17 cellular contexts compared by ENCODE assay signal in genomic region chr9:91858670-91859030, GRCh38.
DNase-seq lines count a peak whose midpoint lies in the region; ATAC-seq and TF ChIP-seq lines count a peak whose summit lies in the region.
"Had no signal": no experiment of that assay in that cellular context is flagged by ENCODE, and none has a peak within 500 bp of the region (broad histone marks: within the 10 kb centered on the region; RNA-seq: fewer than 3 reads in every experiment).

No MANE protein-coding gene starts in this region.

- peak; percentile 6; the same call in 1 of the 2 replicates for ATAC-seq in WTC11
- no peak for ATAC-seq in natural killer cell

- no peak overlapping the region for H2AFZ ChIP-seq in hepatocyte

- H3K27ac Mint-ChIP-seq in WTC11 (peak overlapping the region; percentile 81; the same call in 1 of the 2 replicates), osteocyte (ENCODE audit: unreplicated experiment) (peak overlapping the region; percentile 96), natural killer cell (no peak overlapping the region)
- H3K27ac Mint-ChIP-seq: CD8-positive, alpha-beta memory T cell had no signal

- CTCF ChIA-PET in WTC11 (lab: Charles Lee) = interaction anchor here (1.2 to 2.2 kb wide), 2 partner anchors 91 to 100 kb away, joined by 4 to 12 read pairs; partner anchors contain the start of gene ROR2

- peak overlapping the region; percentile 66 for H3K4me2 ChIP-seq in hepatocyte

- H3K27ac ChIP-seq in hepatocyte = peak overlapping the region; percentile 89
- H3K27ac ChIP-seq in stomach smooth muscle (ENCODE audit: low read length) = peak overlapping the region; percentile 76

- WGBS in hepatocyte (ENCODE audit: low lambda C conversion rate, missing lambda C conversion rate) = 74% methylated on average over 5 of the region's 5 CpGs

- H3K27me3 ChIP-seq in hepatocyte (no peaks in the 10 kb centered on the region), stomach smooth muscle (ENCODE audit: control insufficient read depth in 1 of 2, insufficient read depth in 2 of 2, low read length in 2 of 2) (no peaks in the 10 kb centered on the region), H7 (ENCODE audit: control insufficient read depth, insufficient read depth, low read length) (no peaks in the 10 kb centered on the region)

- H4K20me1 ChIP-seq in hepatocyte (ENCODE audit: insufficient read depth, poor library complexity, severe bottlenecking) = no peaks in the 10 kb centered on the region

- H3K4me3 Mint-ChIP-seq in WTC11 = no peak overlapping the region
- H3K4me3 Mint-ChIP-seq in osteocyte (ENCODE audit: unreplicated experiment) = no peak overlapping the region
- H3K4me3 Mint-ChIP-seq in natural killer cell = no peak overlapping the region

- DNase-seq in WTC11 (ENCODE audit: low spot score) (no peak), hepatocyte (ENCODE audit: low spot score) (no peak), osteocyte (ENCODE audit: extremely low spot score, unreplicated experiment) (no peak), natural killer cell (no peak), H7 (no peak), putamen (ENCODE audit: low spot score) (no peak)
- DNase-seq: CD8-positive, alpha-beta memory T cell; DND-41; MV-4-11; NCI-H1417 treated with DMSO at 0.1 percent for 48 hours; NCI-H1930; NCI-H446; NCI-H748 treated with DMSO at 0.1 percent for 48 hours; OCI-M1; SHP77 treated with DMSO at 0.1 percent for 48 hours had no signal

- no peaks in the 10 kb centered on the region for H3K9me3 ChIP-seq in hepatocyte (ENCODE audit: low read depth)
- no peaks in the 10 kb centered on the region for H3K9me3 ChIP-seq in stomach smooth muscle (ENCODE audit: control insufficient read depth in 2 of 2, low read length in 2 of 2)

- no peak overlapping the region for H3K9ac ChIP-seq in stomach smooth muscle (ENCODE audit: low read length in 2 of 2)

- intact Hi-C loops in natural killer cell (cut with micrococcal nuclease) = no loop called here

- peaks cover 25% of the 10 kb centered on the region for H3K4me1 ChIP-seq in hepatocyte (ENCODE audit: insufficient read depth)
- H3K4me1 ChIP-seq in stomach smooth muscle (ENCODE audit: control insufficient read depth, insufficient read depth, low read length) = peaks cover 50% of the 10 kb centered on the region

- no peaks in the 10 kb centered on the region for H3K9me2 ChIP-seq in hepatocyte (replicated peaks; ENCODE audit: insufficient read depth)

- H3K4me1 Mint-ChIP-seq in WTC11 (peaks cover 49% of the 10 kb centered on the region), osteocyte (ENCODE audit: unreplicated experiment) (peaks cover 50% of the 10 kb centered on the region), natural killer cell (no peaks in the 10 kb centered on the region)
- H3K4me1 Mint-ChIP-seq: CD8-positive, alpha-beta memory T cell had no signal

- H3K4me3 ChIP-seq in hepatocyte (no peak overlapping the region), stomach smooth muscle (ENCODE audit: low read length in 2 of 2) (no peak overlapping the region), H7 (ENCODE audit: insufficient read depth, low read depth, low read length) (no peak overlapping the region)
- H3K4me3 ChIP-seq: K562 had no signal

- peaks cover 97% of the 10 kb centered on the region for H3K79me2 ChIP-seq in hepatocyte

- H3K27me3 Mint-ChIP-seq in WTC11 (ENCODE audit: low read depth) (no peaks in the 10 kb centered on the region), osteocyte (ENCODE audit: unreplicated experiment) (no peaks in the 10 kb centered on the region), natural killer cell (ENCODE audit: low read depth in 2 of 2) (peaks cover 4 to 7% of the 10 kb centered on the region in 2 donors)

- H3K36me3 ChIP-seq in hepatocyte (replicated peaks; ENCODE audit: insufficient read depth, low read depth) = no peaks in the 10 kb centered on the region
- no peaks in the 10 kb centered on the region for H3K36me3 ChIP-seq in stomach smooth muscle (ENCODE audit: control insufficient read depth in 2 of 2, insufficient read depth in 2 of 2, low read length in 2 of 2)
- H3K36me3 ChIP-seq in H7 (replicated peaks; ENCODE audit: control insufficient read depth, insufficient read depth, low read length) = no peaks in the 10 kb centered on the region

- TF ChIP-seq CTCF in WTC11 (IDR thresholded peaks at IDR 0.05) (no peak), hepatocyte (IDR thresholded peaks at IDR 0.05; ENCODE audit: poor library complexity) (no peak), osteocyte (IDR thresholded peaks at IDR 0.05) (no peak), natural killer cell (IDR thresholded peaks at IDR 0.05) (no peak)

- H3K36me3 Mint-ChIP-seq in WTC11 (peaks cover 25% of the 10 kb centered on the region), osteocyte (ENCODE audit: unreplicated experiment) (peaks cover 9% of the 10 kb centered on the region), natural killer cell (no peaks in the 10 kb centered on the region)

- POLR2A ChIA-PET in WTC11 (lab: Charles Lee) = no interaction called here

- H3K9me3 Mint-ChIP-seq in WTC11 = peaks cover 20% of the 10 kb centered on the region
- H3K9me3 Mint-ChIP-seq in osteocyte (ENCODE audit: unreplicated experiment) = no peaks in the 10 kb centered on the region
- H3K9me3 Mint-ChIP-seq in natural killer cell = no peaks in the 10 kb centered on the region
- H3K9me3 Mint-ChIP-seq: CD8-positive, alpha-beta memory T cell had no signal

TF ChIP-seq in WTC11, 78 proteins besides CTCF, POLR2A, EP300 and RAD21:
- TF ChIP-seq MXD4 (CRISPR knock-in tag; IDR thresholded peaks at IDR 0.05; ENCODE audit: borderline replicate concordance) (no peak), NR2C2 (CRISPR knock-in tag; IDR thresholded peaks at IDR 0.05) (no peak), MLX (CRISPR knock-in tag; IDR thresholded peaks at IDR 0.05) (no peak), ZNF263 (CRISPR knock-in tag; IDR thresholded peaks at IDR 0.05; ENCODE audit: low read depth) (no peak), E2F5 (CRISPR knock-in tag; IDR thresholded peaks at IDR 0.05) (no peak), ZNF671 (CRISPR knock-in tag; IDR thresholded peaks at IDR 0.05) (no peak), PRRX2 (CRISPR knock-in tag; IDR thresholded peaks at IDR 0.05) (no peak), NR1H2 (CRISPR knock-in tag; IDR thresholded peaks at IDR 0.05) (no peak), ZBTB43 (CRISPR knock-in tag; IDR thresholded peaks at IDR 0.05) (no peak)

Comparison
In these comparisons a context has a peak if more than half of its experiments do, and no peak if none do; other contexts are left out.
1. H3K27ac Mint-ChIP-seq: peak in WTC11 (single experiment) and osteocyte (single experiment); none in natural killer cell (0 of 2).